8 cellular contexts compared by ENCODE assay signal in genomic region chr21:17819114-17819877, GRCh38. TPM values are rescaled to one million over a fixed set of nuclear protein-coding genes. Genes with fewer than 3 reads are reported as not detected.
DNase-seq lines count a peak whose midpoint lies in the region; TF ChIP-seq lines count a peak whose summit lies in the region.

TSS of gene C21orf91 (minus strand) at chr21:17819356. CDS start at chr21:17818318, 1,038 bp downstream.

- peak within 1 kb of the TSS; percentile 86 for H3K27ac ChIP-seq in stomach smooth muscle (ENCODE audit: low read length)

- H3K27me3 ChIP-seq in stomach smooth muscle (ENCODE audit: control insufficient read depth in 1 of 2, insufficient read depth in 2 of 2, low read length in 2 of 2): no peaks in the 10 kb centered on the region

- H3K9ac ChIP-seq in stomach smooth muscle (ENCODE audit: low read length in 2 of 2): peak within 1 kb of the TSS; percentile 69 to 93

- peaks cover 9% of the 10 kb centered on the region for H3K4me1 ChIP-seq in stomach smooth muscle (ENCODE audit: control insufficient read depth, insufficient read depth, low read length)

- H3K9me3 ChIP-seq in stomach smooth muscle (ENCODE audit: control insufficient read depth in 2 of 2, low read length in 2 of 2): no peaks in the 10 kb centered on the region

- H3K27me3 Mint-ChIP-seq in neural crest cell (ENCODE audit: low read depth): no peaks in the 10 kb centered on the region

- DNase-seq in EL (peak; percentile 88), GOT3 (lab: John Stamatoyannopoulos, UW) (peak; percentile 77), LHCN-M2 (ENCODE audit: low read depth) (peak; percentile 87), fibroblast of the conjunctiva (ENCODE audit: low read depth) (peak; percentile 84), neural crest cell (ENCODE audit: low read depth, low spot score) (peak; percentile 74)
- peak; percentile 95 for DNase-seq in activated effector memory CD4-positive, alpha-beta T cell treated with anti-CD3 and anti-CD28 coated beads, Interleukin-2, amount 50 U/mL, for 16 hours

- H3K4me3 ChIP-seq in stomach smooth muscle (ENCODE audit: low read length in 2 of 2): peak within 1 kb of the TSS; percentile 72 to 85

- H3K36me3 Mint-ChIP-seq in neural crest cell (ENCODE audit: low read depth): peaks cover 5% of the 10 kb centered on the region

- H3K4me3 Mint-ChIP-seq in neural crest cell: peak within 1 kb of the TSS; percentile 95

- H3K9me3 Mint-ChIP-seq in neural crest cell: no peaks in the 10 kb centered on the region

- peak within 1 kb of the TSS; percentile 100 for H3K27ac Mint-ChIP-seq in neural crest cell (ENCODE audit: unreplicated experiment)

- peaks cover 24% of the 10 kb centered on the region for H3K4me1 Mint-ChIP-seq in neural crest cell

- TF ChIP-seq POLR2A in Raji (IDR thresholded peaks at IDR 0.05; ENCODE audit: insufficient read depth, low read depth, low read length): peak; percentile 86

- TF ChIP-seq CTCF in neural crest cell (conservative IDR thresholded peaks at IDR 0.05): no peak

- H3K36me3 ChIP-seq in stomach smooth muscle (ENCODE audit: control insufficient read depth in 2 of 2, insufficient read depth in 2 of 2, low read length in 2 of 2): no peaks in the 10 kb centered on the region

RNA-seq across cellular contexts. Expression of gene C21orf91, which starts in this region (rescaled TPM):
- total RNA-seq in LHCN-M2 (2014; rRNA removed): 5.8 and 8.0 TPM in 2 replicates
- polyA plus RNA-seq in LHCN-M2 (2012): 3.3 TPM
- 27.3 and 27.6 TPM in 2 replicates for total RNA-seq in neural crest cell

Comparison
In these comparisons a context has a peak if more than half of its experiments do, and no peak if none do; other contexts are left out.
1. Peak in every context shown above with its lines: DNase-seq, H3K4me3 ChIP-seq and H3K27ac ChIP-seq.